34 cellular contexts compared by ENCODE assay signal in the genomic region with DNA sequence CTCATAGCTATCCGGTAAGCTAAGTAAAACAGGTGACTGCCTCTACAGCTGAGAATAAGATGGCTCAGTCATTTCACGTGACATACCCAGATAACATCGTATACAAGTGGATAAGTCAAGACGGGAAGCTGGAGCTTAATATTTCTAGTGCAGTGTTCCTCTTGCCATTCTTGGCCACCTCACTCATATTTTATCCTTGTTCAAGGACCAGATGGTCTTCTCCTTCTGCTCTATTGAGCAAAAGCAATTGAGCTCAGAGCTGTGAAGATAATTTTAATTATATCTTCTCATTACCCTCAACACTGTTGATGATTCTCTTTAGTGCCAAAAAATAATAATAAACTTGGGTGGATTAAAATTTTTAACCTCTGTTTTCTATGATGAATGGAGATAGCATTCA.
"Had no signal": no experiment of that assay in that cellular context is flagged by ENCODE, and none has a peak within 500 bp of the region (broad histone marks: within the 10 kb centered on the region; RNA-seq: fewer than 3 reads in every experiment).

No MANE protein-coding gene starts in this region.

- H3K27ac ChIP-seq: adrenal gland, body of pancreas, breast epithelium, cardiac muscle cell, gastrocnemius medialis, heart left ventricle, WERI-Rb-1 had no signal

- DNase-seq: activated B cell treated with CpG ODN at 0.5 μM for 24 hours; activated CD4-positive, alpha-beta T cell treated with anti-CD3 and anti-CD28 coated beads for 48 hours; activated CD4-positive, alpha-beta T cell treated with anti-CD3 and anti-CD28 coated beads, Interleukin-2, amount 50 U/mL, for 1 hour; activated CD4-positive, alpha-beta T cell treated with anti-CD3 and anti-CD28 coated beads, Interleukin-2, amount 50 U/mL, for 48 hours; activated CD8-positive, alpha-beta memory T cell treated with anti-CD3 and anti-CD28 coated beads for 24 hours; activated CD8-positive, alpha-beta T cell treated with anti-CD3 and anti-CD28 coated beads for 36 hours; activated effector memory CD4-positive, alpha-beta T cell treated with Interleukin-2 at 50 U/mL for 16 hours; activated gamma-delta T cell treated with Interleukin-2 at 50 U/mL for 16 hours; activated naive CD4-positive, alpha-beta T cell treated with anti-CD3 and anti-CD28 coated beads, Interleukin-2, amount 50 U/mL, for 16 hours; activated naive CD4-positive, alpha-beta T cell treated with Interleukin-2 at 50 U/mL for 16 hours; activated T-cell treated with anti-CD3 and anti-CD28 coated beads, Interleukin-2, amount 50 U/mL, for 4 hours; adrenal gland; amygdala; aorta; body of pancreas; central memory CD4-positive, alpha-beta T cell; cortex of kidney; dermis blood vessel endothelial cell; effector CD8-positive, alpha-beta T cell; foreskin fibroblast; gastrocnemius medialis; glutamatergic neuron; heart left ventricle; hypothalamus; T-helper 17 cell; T1000; WERI-Rb-1 had no signal

- H3K27me3 Mint-ChIP-seq: activated B cell treated with CpG ODN at 0.5 μM for 24 hours; activated CD8-positive, alpha-beta T cell treated with anti-CD3 and anti-CD28 coated beads for 36 hours; activated naive CD8-positive, alpha-beta T cell; activated T-helper 17 cell treated with anti-CD3 and anti-CD28 coated beads, Interleukin-2, amount 50 U/mL, for 72 hours; T-helper 17 cell had no signal

- H3K27ac Mint-ChIP-seq: activated B cell treated with CpG ODN at 0.5 μM for 24 hours; activated CD8-positive, alpha-beta T cell treated with anti-CD3 and anti-CD28 coated beads for 36 hours; activated naive CD8-positive, alpha-beta T cell; activated T-helper 17 cell treated with anti-CD3 and anti-CD28 coated beads, Interleukin-2, amount 50 U/mL, for 72 hours; T-helper 17 cell; T-helper 2 cell treated with Interferon-gamma antibody and Interleukin-4, amounts not matched to agents 5 μg/mL and 100 μg/mL, for 36 hours had no signal

- H3K4me1 Mint-ChIP-seq: activated B cell treated with CpG ODN at 0.5 μM for 24 hours; activated T-helper 17 cell treated with anti-CD3 and anti-CD28 coated beads, Interleukin-2, amount 50 U/mL, for 72 hours; T-helper 17 cell had no signal

- H3K27me3 ChIP-seq: adrenal gland, body of pancreas, breast epithelium, cardiac muscle cell, gastrocnemius medialis, heart left ventricle had no signal

- H3K4me3 ChIP-seq: adrenal gland, body of pancreas, breast epithelium, cardiac muscle cell, gastrocnemius medialis, heart left ventricle had no signal

- ATAC-seq: activated CD4-positive, CD25-positive, alpha-beta regulatory T cell treated with anti-CD3 and anti-CD28 coated beads, Interleukin-2, amount 50 U/mL, for 24 hours; activated CD8-positive, alpha-beta T cell treated with anti-CD3 and anti-CD28 coated beads for 36 hours; activated T-cell treated with anti-CD3 and anti-CD28 coated beads, Interleukin-2, amount 50 U/mL, for 4 hours; activated T-helper 17 cell treated with anti-CD3 and anti-CD28 coated beads, Interleukin-2, amount 50 U/mL, for 72 hours; body of pancreas; esophagus mucosa; gastrocnemius medialis; heart left ventricle; T-helper 17 cell had no signal

- H3K36me3 ChIP-seq: adrenal gland, breast epithelium, cardiac muscle cell, gastrocnemius medialis, heart left ventricle, WERI-Rb-1 had no signal

- H3K4me3 Mint-ChIP-seq: activated B cell treated with CpG ODN at 0.5 μM for 24 hours; activated CD8-positive, alpha-beta T cell treated with anti-CD3 and anti-CD28 coated beads for 36 hours; activated naive CD8-positive, alpha-beta T cell; activated T-cell treated with anti-CD3 and anti-CD28 coated beads, Interleukin-2, amount 50 U/mL, for 4 hours; activated T-helper 17 cell treated with anti-CD3 and anti-CD28 coated beads, Interleukin-2, amount 50 U/mL, for 72 hours; T-helper 17 cell; T-helper 2 cell treated with Interferon-gamma antibody and Interleukin-4, amounts not matched to agents 5 μg/mL and 100 μg/mL, for 36 hours had no signal

- H3K36me3 Mint-ChIP-seq: activated naive CD8-positive, alpha-beta T cell had no signal

- H3K9me3 Mint-ChIP-seq: activated T-cell treated with anti-CD3 and anti-CD28 coated beads, Interleukin-2, amount 50 U/mL, for 4 hours had no signal
